ENCODE assay signal across 8 cellular contexts in the genomic region with DNA sequence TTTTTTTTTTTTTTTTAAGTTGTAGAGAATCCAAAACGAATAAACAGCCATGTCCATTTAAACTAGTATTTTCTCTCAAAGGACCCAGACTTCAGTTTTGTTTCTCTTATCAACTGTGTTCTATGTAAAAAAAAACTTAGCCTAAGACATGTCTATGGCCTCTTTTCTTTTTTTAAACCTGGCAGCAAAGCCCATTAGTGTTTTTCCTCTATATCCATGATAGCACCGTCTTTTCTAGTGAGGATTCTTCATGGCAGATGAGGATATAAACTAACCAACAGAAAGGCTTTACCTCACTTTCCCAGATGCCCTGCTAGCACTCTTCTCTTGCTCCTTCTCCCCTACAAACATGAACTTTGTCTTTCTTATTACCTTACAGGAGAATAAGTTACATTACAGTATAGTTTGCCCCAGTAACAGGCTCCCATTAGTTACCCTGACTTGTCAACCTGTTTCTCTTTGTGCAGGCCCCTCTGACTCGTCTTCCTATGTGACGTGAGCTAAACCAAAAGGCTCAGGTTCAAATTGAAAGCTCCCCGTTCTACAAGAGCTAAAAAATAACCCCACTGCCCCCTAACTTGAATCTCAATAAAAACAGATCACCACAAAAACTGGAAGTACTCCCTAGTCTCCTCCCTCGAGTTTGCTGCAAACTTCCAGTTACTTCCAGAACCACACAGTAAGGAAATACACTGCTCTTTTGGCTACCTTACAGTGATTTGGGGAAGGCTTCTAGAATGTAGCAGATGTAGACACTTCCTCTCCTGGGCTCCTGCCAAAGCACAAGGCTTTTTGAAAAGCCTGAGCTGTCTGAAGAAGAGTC. TPM values are rescaled to one million over a fixed set of nuclear protein-coding genes. Genes with fewer than 3 reads are reported as not detected.
DNase-seq lines count a peak whose midpoint lies in the region; ATAC-seq and TF ChIP-seq lines count a peak whose summit lies in the region.

No MANE protein-coding gene starts in this region.

- no peak overlapping the region for H3K4me3 ChIP-seq in astrocyte of the spinal cord (ENCODE audit: low read depth, low read length)

- no peaks in the 10 kb centered on the region for H3K27me3 ChIP-seq in layer of hippocampus (ENCODE audit: control insufficient read depth, insufficient read depth, low read length)

- in situ Hi-C loops in astrocyte of the spinal cord (cut with HindIII; ENCODE audit: low sequenced_read_pairs), result no loop called here

- no peak for TF ChIP-seq CTCF in astrocyte of the spinal cord (IDR thresholded peaks at IDR 0.05; ENCODE audit: low read depth, low read length)

- no peak overlapping the region for H3K4me3 Mint-ChIP-seq in stimulated activated naive CD8-positive, alpha-beta T cell treated with anti-CD3 and anti-CD28 coated beads, Interleukin-15, Interleukin-2, amounts not matched to agents 100 ng/mL and 50 ng/mL, for 24 hours

- H3K4me1 Mint-ChIP-seq in stimulated activated naive CD8-positive, alpha-beta T cell treated with anti-CD3 and anti-CD28 coated beads, Interleukin-15, Interleukin-2, amounts not matched to agents 100 ng/mL and 50 ng/mL, for 24 hours (ENCODE audit: low read depth), result peaks cover 9% of the 10 kb centered on the region

- H3K27me3 Mint-ChIP-seq in stimulated activated naive CD8-positive, alpha-beta T cell treated with anti-CD3 and anti-CD28 coated beads, Interleukin-15, Interleukin-2, amounts not matched to agents 100 ng/mL and 50 ng/mL, for 24 hours, result no peaks in the 10 kb centered on the region

- peak overlapping the region; percentile 32 for H3K27ac Mint-ChIP-seq in stimulated activated naive CD8-positive, alpha-beta T cell treated with anti-CD3 and anti-CD28 coated beads, Interleukin-15, Interleukin-2, amounts not matched to agents 100 ng/mL and 50 ng/mL, for 24 hours

- ATAC-seq in stimulated activated naive CD8-positive, alpha-beta T cell treated with anti-CD3 and anti-CD28 coated beads, Interleukin-15, Interleukin-2, amounts not matched to agents 100 U/mL and 50 U/mL, for 24 hours, result no peak

- H3K36me3 Mint-ChIP-seq in stimulated activated naive CD8-positive, alpha-beta T cell treated with anti-CD3 and anti-CD28 coated beads, Interleukin-15, Interleukin-2, amounts not matched to agents 100 ng/mL and 50 ng/mL, for 24 hours (ENCODE audit: low read depth), result peaks cover 30% of the 10 kb centered on the region

- DNase-seq in stimulated activated naive CD8-positive, alpha-beta T cell treated with anti-CD3 and anti-CD28 coated beads, Interleukin-15, Interleukin-2, amounts not matched to agents 100 U/mL and 50 U/mL, for 24 hours, result no peak
- DNase-seq in astrocyte of the spinal cord (ENCODE audit: low read depth, low spot score), result peak; percentile 80
- DNase-seq in activated effector memory CD4-positive, alpha-beta T cell treated with anti-CD3 and anti-CD28 coated beads, Interleukin-2, amount 50 U/mL, for 16 hours, result no peak
- DNase-seq in NCI-H526 (lab: John Stamatoyannopoulos, UW), result no peak
- no peak for DNase-seq in GOT3 (lab: John Stamatoyannopoulos, UW)

- H3K27ac ChIP-seq in layer of hippocampus (ENCODE audit: low read depth, low read length), result peak overlapping the region; percentile 95
- H3K27ac ChIP-seq in temporal lobe (ENCODE audit: low read depth, low read length), result peak overlapping the region; percentile 82

- H3K9me3 Mint-ChIP-seq in stimulated activated naive CD8-positive, alpha-beta T cell treated with anti-CD3 and anti-CD28 coated beads, Interleukin-15, Interleukin-2, amounts not matched to agents 100 ng/mL and 50 ng/mL, for 24 hours, result no peaks in the 10 kb centered on the region

RNA-seq across cellular contexts. Expression of a gene that starts 20.1 kb away (rescaled TPM):
- 23.8 TPM for total RNA-seq in temporal lobe

RNA-seq across cellular contexts. Expression of a gene that starts 33.7 kb away (rescaled TPM):
- 0.25 TPM for total RNA-seq in temporal lobe
